8 cellular contexts compared by ENCODE assay signal in the genomic region with DNA sequence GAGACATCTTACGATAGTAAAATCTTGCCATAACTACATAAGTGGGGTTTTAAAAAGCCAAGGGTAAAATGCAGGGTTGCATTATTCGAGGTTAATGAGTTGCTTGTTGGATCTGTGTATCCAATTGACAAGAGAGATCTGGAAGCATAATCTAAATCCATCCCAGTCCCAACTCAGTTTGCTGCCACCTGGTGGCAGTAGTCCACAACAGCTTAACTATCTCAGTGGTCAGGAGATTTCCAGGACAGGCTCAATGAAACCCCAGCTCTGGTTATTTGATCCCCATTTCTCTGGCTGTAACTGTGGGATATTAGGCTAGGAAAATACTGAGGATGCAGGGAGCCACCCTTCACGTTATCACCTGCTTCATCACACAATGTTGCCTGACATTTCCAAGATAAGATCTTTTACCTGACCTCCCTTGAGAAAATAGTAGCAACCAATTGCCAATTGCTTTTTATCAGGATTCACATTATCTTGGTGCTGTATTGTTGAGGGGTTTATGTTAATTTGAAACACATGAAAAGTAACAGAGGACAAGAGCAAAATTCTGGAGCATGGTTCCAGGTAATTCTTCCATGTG.
DNase-seq lines count a peak whose midpoint lies in the region; ATAC-seq and TF ChIP-seq lines count a peak whose summit lies in the region.

No MANE protein-coding gene starts in this region.

- POLR2A ChIA-PET in PC-3 (lab: Charles Lee; ENCODE audit: unreplicated experiment) = no interaction called here

- H3F3A ChIP-seq in PC-3 (ENCODE audit: low read length, unreplicated experiment) = no peaks in the 10 kb centered on the region

- peaks cover 9% of the 10 kb centered on the region for H3K9me3 Mint-ChIP-seq in activated T-helper 2 cell treated with anti-CD3 and anti-CD28 coated beads, Interferon-gamma antibody, Interleukin-2, Interleukin-4, amounts not matched to agents 10 μg/mL and 5 μg/mL and 100 μg/mL, durations not matched to agents 14 hours and 24 hours and 36 hours

- H3K79me2 ChIP-seq in PC-3 (ENCODE audit: low read length) = no peaks in the 10 kb centered on the region

- H3K36me3 ChIP-seq in PC-3 (ENCODE audit: low read depth, low read length) (no peaks in the 10 kb centered on the region), upper lobe of right lung (no peaks in the 10 kb centered on the region)

- intact Hi-C loops in PC-3 (cut with micrococcal nuclease) = loop anchor here (1.0 to 5.0 kb wide), 4 partner anchors 60 to 1180 kb away; no protein-coding TSS in a partner anchor
- intact Hi-C loops in activated T-helper 2 cell treated with anti-CD3 and anti-CD28 coated beads, Interferon-gamma antibody, Interleukin-2, Interleukin-4, amounts not matched to agents 10 μg/mL and 5 μg/mL and 100 μg/mL, durations not matched to agents 14 hours and 24 hours and 36 hours (cut with micrococcal nuclease) = loop anchor here (1.0 to 5.0 kb wide), 3 partner anchors 9 to 1205 kb away; partner anchors contain the start of gene IL2
- intact Hi-C loops in upper lobe of right lung (cut with DNase I) = loop anchor here (10.0 kb wide), 1 partner anchor 58 kb away; no protein-coding TSS in a partner anchor

- H3K9ac ChIP-seq in PC-3 (ENCODE audit: low read length) = no peak overlapping the region

- DNase-seq in A172 (ENCODE audit: low spot score) (peak; percentile 50), HK-2 (ENCODE audit: unreplicated experiment) (peak; percentile 49), PC-3 (peak; percentile 75), foreskin keratinocyte (peak; percentile 19 to 42), occipital lobe (lab: John Stamatoyannopoulos, UW) (peak; percentile 39), upper lobe of right lung (peak; percentile 70)
- peak; percentile 28 for DNase-seq in activated T-helper 2 cell treated with anti-CD3 and anti-CD28 coated beads, Interferon-gamma antibody, Interleukin-2, Interleukin-4, amounts not matched to agents 10 μg/mL and 5 μg/mL and 100 μg/mL, durations not matched to agents 14 hours and 24 hours and 36 hours (ENCODE audit: low spot score)

- no peak overlapping the region for H3K4me3 Mint-ChIP-seq in activated T-helper 2 cell treated with anti-CD3 and anti-CD28 coated beads, Interferon-gamma antibody, Interleukin-2, Interleukin-4, amounts not matched to agents 10 μg/mL and 5 μg/mL and 100 μg/mL, durations not matched to agents 14 hours and 24 hours and 36 hours (ENCODE audit: low read depth)

- H3K36me3 Mint-ChIP-seq in activated T-helper 2 cell treated with anti-CD3 and anti-CD28 coated beads, Interferon-gamma antibody, Interleukin-2, Interleukin-4, amounts not matched to agents 10 μg/mL and 5 μg/mL and 100 μg/mL, durations not matched to agents 14 hours and 24 hours and 36 hours (ENCODE audit: low read depth) = peaks cover 9% of the 10 kb centered on the region

- H3K27ac ChIP-seq in PC-3 (ENCODE audit: low read length) = no peak overlapping the region
- H3K27ac ChIP-seq in foreskin keratinocyte = no peak overlapping the region
- H3K27ac ChIP-seq in upper lobe of right lung = no peak overlapping the region

- CTCF ChIA-PET in PC-3 (lab: Charles Lee) = interaction anchor here (1.2 kb wide), 1 partner anchor 60 kb away, joined by 7 read pairs; no protein-coding TSS in a partner anchor

- peak; percentile 86 for TF ChIP-seq CTCF in GM12872 (IDR thresholded peaks at IDR 0.05; ENCODE audit: insufficient read depth, low read depth, low read length)
- TF ChIP-seq CTCF in PC-3 (conservative IDR thresholded peaks at IDR 0.05; ENCODE audit: low read depth, low read length) = peak; percentile 80
- peak; percentile 74 for TF ChIP-seq CTCF in foreskin keratinocyte (conservative IDR thresholded peaks at IDR 0.05)
- TF ChIP-seq CTCF in upper lobe of right lung (IDR thresholded peaks at IDR 0.05) = peak; percentile 85

- H3K9me3 ChIP-seq in PC-3 (ENCODE audit: low read length) = no peaks in the 10 kb centered on the region
- H3K9me3 ChIP-seq in upper lobe of right lung = no peaks in the 10 kb centered on the region

- ATAC-seq in PC-3 = peak; percentile 69
- peak; percentile 64 for ATAC-seq in foreskin keratinocyte
- peak; percentile 91 for ATAC-seq in upper lobe of right lung

- no peaks in the 10 kb centered on the region for H3K9me2 ChIP-seq in PC-3 (replicated peaks; ENCODE audit: low read length)

- H3K27me3 ChIP-seq in PC-3 (ENCODE audit: low read length) (peaks cover 3% of the 10 kb centered on the region; the same call in 1 of the 2 replicates), foreskin keratinocyte (no peaks in the 10 kb centered on the region), upper lobe of right lung (no peaks in the 10 kb centered on the region)

- H3K4me1 Mint-ChIP-seq in activated T-helper 2 cell treated with anti-CD3 and anti-CD28 coated beads, Interferon-gamma antibody, Interleukin-2, Interleukin-4, amounts not matched to agents 10 μg/mL and 5 μg/mL and 100 μg/mL, durations not matched to agents 14 hours and 24 hours and 36 hours (ENCODE audit: low read depth) = peaks cover 55% of the 10 kb centered on the region

- H3K27ac Mint-ChIP-seq in activated T-helper 2 cell treated with anti-CD3 and anti-CD28 coated beads, Interferon-gamma antibody, Interleukin-2, Interleukin-4, amounts not matched to agents 10 μg/mL and 5 μg/mL and 100 μg/mL, durations not matched to agents 14 hours and 24 hours and 36 hours = no peak overlapping the region

- H3K4me2 ChIP-seq in PC-3 (ENCODE audit: low read length) = no peak overlapping the region

- peaks cover 1% of the 10 kb centered on the region for H3K27me3 Mint-ChIP-seq in activated T-helper 2 cell treated with anti-CD3 and anti-CD28 coated beads, Interferon-gamma antibody, Interleukin-2, Interleukin-4, amounts not matched to agents 10 μg/mL and 5 μg/mL and 100 μg/mL, durations not matched to agents 14 hours and 24 hours and 36 hours (ENCODE audit: low read depth)

- no peaks in the 10 kb centered on the region for H4K20me1 ChIP-seq in PC-3 (ENCODE audit: low read length)

- BruUV-seq in PC-3 (replicated peaks; lab: Mats Ljungman, UMichigan) = no TSS peak

- H3K4me3 ChIP-seq in PC-3 (ENCODE audit: low read length) (no peak overlapping the region), upper lobe of right lung (no peak overlapping the region)

- no peaks in the 10 kb centered on the region for H3K4me1 ChIP-seq in PC-3 (ENCODE audit: insufficient read depth, low read length)
- H3K4me1 ChIP-seq in foreskin keratinocyte = peaks cover 6% of the 10 kb centered on the region
- H3K4me1 ChIP-seq in upper lobe of right lung = peaks cover 9% of the 10 kb centered on the region

- H2AFZ ChIP-seq in PC-3 (ENCODE audit: low read length) = no peak overlapping the region
